ENCODE assay signal across 23 cellular contexts in the genomic region with DNA sequence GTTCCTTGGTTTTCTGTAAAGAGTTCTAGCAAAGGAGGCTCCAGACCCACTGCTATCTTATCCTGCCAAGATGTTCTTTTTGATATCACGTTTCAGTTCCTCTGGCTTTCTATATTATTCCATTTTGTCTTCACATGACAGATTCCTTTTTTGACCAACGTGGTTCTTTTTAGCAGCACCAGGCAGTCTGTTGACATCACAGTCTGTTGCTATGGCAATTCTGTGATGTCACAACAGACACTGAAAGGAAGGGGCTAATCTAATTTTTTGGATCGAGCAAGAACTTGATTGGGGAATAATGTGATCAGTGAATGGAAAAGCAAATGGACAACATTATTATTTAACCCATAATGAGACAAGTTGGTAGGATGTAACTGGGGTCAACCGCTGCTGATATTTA.
A peak's percentile ranks its signal among the peaks of the same experiment; 100 is the strongest.
DNase-seq lines count a peak whose midpoint lies in the region; ATAC-seq and TF ChIP-seq lines count a peak whose summit lies in the region.
"Had no signal": no experiment of that assay in that cellular context is flagged by ENCODE, and none has a peak within 500 bp of the region (broad histone marks: within the 10 kb centered on the region; RNA-seq: fewer than 3 reads in every experiment).

No MANE protein-coding gene starts in this region.

- peaks cover 80% of the 10 kb centered on the region for H3K4me1 Mint-ChIP-seq in type B pancreatic cell (ENCODE audit: unreplicated experiment)
- H3K4me1 Mint-ChIP-seq: activated CD4-positive, alpha-beta T cell treated with anti-CD3 and anti-CD28 coated beads, Interleukin-2, amount 10 ng/mL, durations not matched to agents 24 days and 14 days had no signal

- H3K4me3 Mint-ChIP-seq in type B pancreatic cell: peak overlapping the region; percentile 14
- H3K4me3 Mint-ChIP-seq: activated CD4-positive, alpha-beta T cell treated with anti-CD3 and anti-CD28 coated beads, Interleukin-2, amount 10 ng/mL, durations not matched to agents 24 days and 14 days; activated T-cell treated with anti-CD3 and anti-CD28 coated beads, Interleukin-2, amount 50 U/mL, for 4 hours had no signal

- no peaks in the 10 kb centered on the region for H3K27me3 Mint-ChIP-seq in type B pancreatic cell

- H3K27ac ChIP-seq in cardiac muscle cell (peak overlapping the region; percentile 53), thyroid gland (no peak overlapping the region), upper lobe of right lung (no peak overlapping the region)
- H3K27ac ChIP-seq: KMS-11 had no signal

- H3K36me3 ChIP-seq in cardiac muscle cell (peaks cover 14% of the 10 kb centered on the region), adipocyte (ENCODE audit: control insufficient read depth, insufficient read depth, low read length, severe bottlenecking) (no peaks in the 10 kb centered on the region), thyroid gland (no peaks in the 10 kb centered on the region), upper lobe of right lung (no peaks in the 10 kb centered on the region)
- H3K36me3 ChIP-seq: transverse colon had no signal

- 76% methylated on average over 4 of the region's 4 CpGs for WGBS in thyroid gland, 2 donors

- H3K4me3 ChIP-seq in cardiac muscle cell (no peak overlapping the region), adipocyte (ENCODE audit: low read length) (no peak overlapping the region), thyroid gland (replicated peaks in 1 of 3) (no peak overlapping the region), upper lobe of right lung (no peak overlapping the region)
- H3K4me3 ChIP-seq: GM12878, Peyer's patch, transverse colon had no signal

- H3K36me3 Mint-ChIP-seq in type B pancreatic cell: peaks cover 10% of the 10 kb centered on the region

- no peak for TF ChIP-seq CTCF in cardiac muscle cell (IDR thresholded peaks at IDR 0.05; ENCODE audit: low read depth, low read length)
- TF ChIP-seq CTCF in type B pancreatic cell (conservative IDR thresholded peaks at IDR 0.05): no peak
- TF ChIP-seq CTCF in thyroid gland (IDR thresholded peaks at IDR 0.05): no peak
- TF ChIP-seq CTCF in upper lobe of right lung (IDR thresholded peaks at IDR 0.05): no peak

- peak overlapping the region; percentile 2 for H3K27ac Mint-ChIP-seq in type B pancreatic cell
- H3K27ac Mint-ChIP-seq: activated CD4-positive, alpha-beta T cell treated with anti-CD3 and anti-CD28 coated beads, Interleukin-2, amount 10 ng/mL, durations not matched to agents 24 days and 14 days had no signal

- peak in 1 of 2 donors; percentile 46 for DNase-seq in cardiac muscle cell (ENCODE audit: low read depth in 1 of 2, low spot score in 1 of 2)
- no peak for DNase-seq in left ventricle myocardium superior
- DNase-seq in adipocyte (ENCODE audit: low read depth): peak; percentile 17
- DNase-seq in kidney tubule cell (ENCODE audit: low spot score): peak; percentile 34
- no peak for DNase-seq in type B pancreatic cell (ENCODE audit: extremely low spot score, unreplicated experiment)
- no peak for DNase-seq in thyroid gland
- no peak for DNase-seq in upper lobe of right lung
- no peak for DNase-seq in NCI-H1417 treated with DMSO at 0.1 percent for 48 hours (lab: John Stamatoyannopoulos, UW)
- DNase-seq: activated CD4-positive, alpha-beta T cell treated with anti-CD3 and anti-CD28 coated beads, Interleukin-2, amount 10 ng/mL, durations not matched to agents 24 days and 14 days; activated T-cell treated with anti-CD3 and anti-CD28 coated beads, Interleukin-2, amount 50 U/mL, for 4 hours; BE2C; cerebellar nuclear complex; COR-L47; dorsolateral prefrontal cortex; HCEC 1CT; kidney glomerular epithelial cell; NCI-H146; NCI-H446 treated with DMSO at 0.1 percent for 48 hours; Peyer's patch; SHP77 treated with DMSO at 0.1 percent for 48 hours; transverse colon had no signal

- no peaks in the 10 kb centered on the region for H3K9me3 ChIP-seq in cardiac muscle cell (ENCODE audit: low read depth)
- H3K9me3 ChIP-seq in adipocyte (ENCODE audit: control insufficient read depth, low read length): no peaks in the 10 kb centered on the region
- H3K9me3 ChIP-seq in thyroid gland: no peaks in the 10 kb centered on the region
- no peaks in the 10 kb centered on the region for H3K9me3 ChIP-seq in upper lobe of right lung
- H3K9me3 ChIP-seq: BE2C, Peyer's patch, transverse colon had no signal

- intact Hi-C loops in left ventricle myocardium superior (cut with micrococcal nuclease): no loop called here
- intact Hi-C loops in thyroid gland (cut with DNase I): no loop called here
- intact Hi-C loops in upper lobe of right lung (cut with DNase I): no loop called here

- no peaks in the 10 kb centered on the region for H3K27me3 ChIP-seq in cardiac muscle cell
- peaks cover 54% of the 10 kb centered on the region for H3K27me3 ChIP-seq in adipocyte (replicated peaks; ENCODE audit: control insufficient read depth, insufficient read depth, low read length)
- no peaks in the 10 kb centered on the region for H3K27me3 ChIP-seq in thyroid gland
- no peaks in the 10 kb centered on the region for H3K27me3 ChIP-seq in upper lobe of right lung
- H3K27me3 ChIP-seq: BE2C, dorsolateral prefrontal cortex, Peyer's patch, transverse colon had no signal

- no peaks in the 10 kb centered on the region for H3K9me3 Mint-ChIP-seq in type B pancreatic cell
- H3K9me3 Mint-ChIP-seq: activated CD4-positive, alpha-beta T cell treated with anti-CD3 and anti-CD28 coated beads, Interleukin-2, amount 10 ng/mL, durations not matched to agents 24 days and 14 days; activated T-cell treated with anti-CD3 and anti-CD28 coated beads, Interleukin-2, amount 50 U/mL, for 4 hours had no signal

- no peak overlapping the region for H3K9ac ChIP-seq in adipocyte (ENCODE audit: low read length)
- H3K9ac ChIP-seq: KMS-11 had no signal

- H3K4me1 ChIP-seq in cardiac muscle cell (ENCODE audit: low read depth) (peaks cover 58% of the 10 kb centered on the region), adipocyte (ENCODE audit: control insufficient read depth, insufficient read depth, low read length) (peaks cover 29% of the 10 kb centered on the region), thyroid gland (peaks cover 0 to 11% of the 10 kb centered on the region in 2 donors), upper lobe of right lung (peaks cover 9% of the 10 kb centered on the region)

- no peak for TF ChIP-seq POLR2A in thyroid gland (IDR thresholded peaks at IDR 0.05)

- ATAC-seq in left ventricle myocardium superior: no peak
- no peak for ATAC-seq in upper lobe of right lung
- ATAC-seq: activated T-cell treated with anti-CD3 and anti-CD28 coated beads, Interleukin-2, amount 50 U/mL, for 4 hours; GM12878 had no signal

Comparison
In these comparisons a context has a peak if more than half of its experiments do, and no peak if none do; other contexts are left out.
1. DNase-seq: peak in adipocyte (single experiment) and kidney tubule cell (single experiment); none in left ventricle myocardium superior (single experiment), type B pancreatic cell (single experiment), thyroid gland (0 of 2), upper lobe of right lung (single experiment) and NCI-H1417 treated with DMSO at 0.1 percent for 48 hours (single experiment).